In the genomic region with DNA sequence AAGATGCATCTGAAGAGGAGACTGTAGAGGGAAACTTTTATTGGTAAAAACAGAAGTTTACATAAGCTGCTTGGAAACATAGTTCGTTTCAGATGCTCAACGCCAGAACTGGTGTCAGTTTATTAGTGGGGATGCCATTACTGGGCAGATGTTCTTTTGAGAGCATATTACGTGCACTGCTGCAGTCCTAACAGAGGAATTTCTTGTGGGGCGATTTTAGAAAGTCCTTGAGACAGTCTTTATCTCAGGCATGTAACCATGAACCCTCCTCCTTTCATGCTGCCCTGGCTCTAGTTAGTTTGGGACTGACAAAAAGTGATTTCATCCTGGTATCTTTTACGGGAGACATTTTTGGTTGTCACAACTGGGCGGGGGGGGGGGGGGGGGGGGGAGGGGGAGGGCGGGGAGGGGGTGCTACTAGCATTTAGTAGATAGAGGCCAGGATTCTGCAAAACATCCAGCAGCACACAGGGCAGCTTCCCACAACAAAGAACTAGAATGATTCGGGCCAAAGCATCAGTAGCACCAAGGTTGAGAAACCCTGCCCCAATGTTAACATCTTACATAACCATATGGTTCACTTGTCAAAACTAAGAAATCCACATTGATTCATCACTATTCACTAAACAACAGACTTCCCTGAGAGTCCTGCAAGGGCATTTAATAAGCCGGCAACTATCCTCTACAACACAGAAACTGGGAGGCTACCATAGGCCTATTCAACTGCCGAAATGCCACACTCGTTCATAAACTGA, we compare ENCODE assay signal across 13 cellular contexts.
DNase-seq lines count a peak whose midpoint lies in the region; ATAC-seq and TF ChIP-seq lines count a peak whose summit lies in the region.
"Had no signal": no experiment of that assay in that cellular context is flagged by ENCODE, and none has a peak within 500 bp of the region (broad histone marks: within the 10 kb centered on the region; RNA-seq: fewer than 3 reads in every experiment).

No MANE protein-coding gene starts in this region.

- H3K4me1 Mint-ChIP-seq in osteocyte (ENCODE audit: unreplicated experiment) (peaks cover 4% of the 10 kb centered on the region), WTC11 (0 out of 2 replicates have a peak, but pooled peaks cover 3% of the 10 kb centered on the region)
- H3K4me1 Mint-ChIP-seq: B cell; CD4-positive, CD25-positive, alpha-beta regulatory T cell; CD8-positive, alpha-beta memory T cell; H9 had no signal

- POLR2A ChIA-PET in WTC11 (lab: Charles Lee), result no interaction called here

- H3K4me3 Mint-ChIP-seq in osteocyte (ENCODE audit: unreplicated experiment) (no peak overlapping the region), WTC11 (no peak overlapping the region)
- H3K4me3 Mint-ChIP-seq: B cell; CD4-positive, CD25-positive, alpha-beta regulatory T cell; CD8-positive, alpha-beta memory T cell; H9 had no signal

- CTCF ChIA-PET in WTC11 (lab: Charles Lee), result no interaction called here

- no peaks in the 10 kb centered on the region for H3K36me3 ChIP-seq in left ventricle myocardium inferior

- peaks cover 7% of the 10 kb centered on the region for H3K9me3 Mint-ChIP-seq in osteocyte (ENCODE audit: unreplicated experiment)
- H3K9me3 Mint-ChIP-seq in WTC11, result no peaks in the 10 kb centered on the region
- H3K9me3 Mint-ChIP-seq: CD8-positive, alpha-beta memory T cell had no signal

- peak overlapping the region; percentile 36 for H3K27ac ChIP-seq in left ventricle myocardium inferior (replicated peaks)
- H3K27ac ChIP-seq: BLaER1 treated with 17β-estradiol and CSF1 and Interleukin-3, amounts not matched to agents 10 nM and 100 nM had no signal

- DNase-seq in left ventricle myocardium inferior (no peak), left ventricle myocardium superior (no peak), fibroblast of villous mesenchyme (ENCODE audit: low read depth) (peak; percentile 52), osteocyte (ENCODE audit: extremely low spot score, unreplicated experiment) (no peak), WTC11 (ENCODE audit: low spot score) (no peak), CD1c-positive myeloid dendritic cell (ENCODE audit: extremely low spot score) (no peak)
- DNase-seq: Caco-2; CD4-positive, CD25-positive, alpha-beta regulatory T cell; CD8-positive, alpha-beta memory T cell; H9 had no signal

- no peak overlapping the region for H3K4me3 ChIP-seq in left ventricle myocardium inferior
- H3K4me3 ChIP-seq in fibroblast of villous mesenchyme (ENCODE audit: low read depth, low read length), result no peak overlapping the region
- H3K4me3 ChIP-seq: BLaER1 treated with 17β-estradiol and CSF1 and Interleukin-3, amounts not matched to agents 10 nM and 100 nM had no signal

- intact Hi-C loops in left ventricle myocardium inferior (cut with micrococcal nuclease), result no loop called here
- intact Hi-C loops in left ventricle myocardium superior (cut with micrococcal nuclease), result no loop called here

- H3K27me3 Mint-ChIP-seq in osteocyte (ENCODE audit: unreplicated experiment) (no peaks in the 10 kb centered on the region), WTC11 (ENCODE audit: low read depth) (no peaks in the 10 kb centered on the region)
- H3K27me3 Mint-ChIP-seq: B cell; CD4-positive, CD25-positive, alpha-beta regulatory T cell had no signal

- no peaks in the 10 kb centered on the region for H3K9me3 ChIP-seq in left ventricle myocardium inferior (replicated peaks)
- H3K9me3 ChIP-seq: Caco-2 had no signal

- H3K36me3 Mint-ChIP-seq in osteocyte (ENCODE audit: unreplicated experiment) (peaks cover 25% of the 10 kb centered on the region), WTC11 (no peaks in the 10 kb centered on the region)
- H3K36me3 Mint-ChIP-seq: CD4-positive, CD25-positive, alpha-beta regulatory T cell; CD8-positive, alpha-beta memory T cell had no signal

- ATAC-seq in left ventricle myocardium superior (no peak), WTC11 (no peak)
- ATAC-seq: HepG2 had no signal

- H3K27me3 ChIP-seq in left ventricle myocardium inferior (ENCODE audit: low read depth), result no peaks in the 10 kb centered on the region

- peak overlapping the region; percentile 20 for H3K27ac Mint-ChIP-seq in osteocyte (ENCODE audit: unreplicated experiment)
- H3K27ac Mint-ChIP-seq in WTC11, result no peak overlapping the region
- H3K27ac Mint-ChIP-seq: B cell; CD4-positive, CD25-positive, alpha-beta regulatory T cell; CD8-positive, alpha-beta memory T cell; H9 had no signal

- peaks cover 18% of the 10 kb centered on the region for H3K4me1 ChIP-seq in left ventricle myocardium inferior
- H3K4me1 ChIP-seq: Caco-2 had no signal

- TF ChIP-seq CTCF in left ventricle myocardium inferior (IDR thresholded peaks at IDR 0.05; ENCODE audit: borderline replicate concordance) (no peak), fibroblast of villous mesenchyme (IDR thresholded peaks at IDR 0.05; ENCODE audit: insufficient read depth, low read depth, low read length) (no peak), osteocyte (IDR thresholded peaks at IDR 0.05) (no peak), WTC11 (IDR thresholded peaks at IDR 0.05) (no peak)

TF ChIP-seq in WTC11, 78 proteins besides CTCF, POLR2A, EP300 and RAD21:
- TF ChIP-seq, protein P1, sequence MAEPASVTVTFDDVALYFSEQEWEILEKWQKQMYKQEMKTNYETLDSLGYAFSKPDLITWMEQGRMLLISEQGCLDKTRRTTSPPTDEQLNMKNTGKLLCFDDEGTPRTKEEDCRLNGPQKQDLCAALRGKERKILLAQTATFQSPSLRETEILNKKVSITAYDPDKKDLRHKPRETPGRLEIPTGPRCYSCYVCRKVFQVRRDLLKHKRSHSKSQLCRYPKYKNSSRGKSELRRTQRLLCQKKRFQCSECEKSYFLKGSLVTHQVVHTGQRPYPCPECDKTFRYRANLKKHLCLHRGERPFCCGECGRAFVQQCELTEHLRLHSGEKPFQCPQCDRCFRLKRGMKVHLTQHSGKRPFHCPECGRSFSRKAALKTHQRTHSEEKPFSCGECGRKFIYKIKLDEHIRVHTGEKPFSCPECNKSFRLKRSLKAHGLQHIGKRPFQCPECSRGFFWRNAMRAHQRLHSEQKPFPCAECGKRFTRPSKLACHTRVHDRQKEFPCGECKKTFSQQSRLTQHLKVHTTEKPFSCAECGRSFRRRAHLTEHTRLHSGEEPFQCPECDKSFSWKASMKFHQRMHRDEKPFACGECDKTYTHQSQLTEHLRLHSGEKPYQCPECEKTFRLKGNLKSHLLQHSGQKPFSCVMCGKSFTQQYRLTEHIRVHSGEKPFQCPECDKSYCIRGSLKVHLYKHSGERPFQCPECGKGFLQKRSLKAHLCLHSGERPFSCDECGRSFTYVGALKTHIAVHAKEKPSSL (CRISPR knock-in tag; conservative IDR thresholded peaks at IDR 0.05), result no peak
- no peak for TF ChIP-seq CBFB (CRISPR knock-in tag; IDR thresholded peaks at IDR 0.05; ENCODE audit: low read depth)
- no peak for TF ChIP-seq RORB (CRISPR knock-in tag; IDR thresholded peaks at IDR 0.05)
- no peak for TF ChIP-seq TCF7 (CRISPR knock-in tag; IDR thresholded peaks at IDR 0.05; ENCODE audit: low read depth)
- TF ChIP-seq NFE2L1 (CRISPR knock-in tag; IDR thresholded peaks at IDR 0.05), result no peak
- no peak for TF ChIP-seq JUN (CRISPR knock-in tag; IDR thresholded peaks at IDR 0.05)
- TF ChIP-seq, protein P2, sequence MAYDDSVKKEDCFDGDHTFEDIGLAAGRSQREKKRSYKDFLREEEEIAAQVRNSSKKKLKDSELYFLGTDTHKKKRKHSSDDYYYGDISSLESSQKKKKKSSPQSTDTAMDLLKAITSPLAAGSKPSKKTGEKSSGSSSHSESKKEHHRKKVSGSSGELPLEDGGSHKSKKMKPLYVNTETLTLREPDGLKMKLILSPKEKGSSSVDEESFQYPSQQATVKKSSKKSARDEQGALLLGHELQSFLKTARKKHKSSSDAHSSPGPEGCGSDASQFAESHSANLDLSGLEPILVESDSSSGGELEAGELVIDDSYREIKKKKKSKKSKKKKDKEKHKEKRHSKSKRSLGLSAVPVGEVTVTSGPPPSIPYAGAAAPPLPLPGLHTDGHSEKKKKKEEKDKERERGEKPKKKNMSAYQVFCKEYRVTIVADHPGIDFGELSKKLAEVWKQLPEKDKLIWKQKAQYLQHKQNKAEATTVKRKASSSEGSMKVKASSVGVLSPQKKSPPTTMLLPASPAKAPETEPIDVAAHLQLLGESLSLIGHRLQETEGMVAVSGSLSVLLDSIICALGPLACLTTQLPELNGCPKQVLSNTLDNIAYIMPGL (CRISPR knock-in tag; IDR thresholded peaks at IDR 0.05), result no peak
- TF ChIP-seq TP53 (CRISPR knock-in tag; IDR thresholded peaks at IDR 0.05), result no peak
- TF ChIP-seq, protein P3, sequence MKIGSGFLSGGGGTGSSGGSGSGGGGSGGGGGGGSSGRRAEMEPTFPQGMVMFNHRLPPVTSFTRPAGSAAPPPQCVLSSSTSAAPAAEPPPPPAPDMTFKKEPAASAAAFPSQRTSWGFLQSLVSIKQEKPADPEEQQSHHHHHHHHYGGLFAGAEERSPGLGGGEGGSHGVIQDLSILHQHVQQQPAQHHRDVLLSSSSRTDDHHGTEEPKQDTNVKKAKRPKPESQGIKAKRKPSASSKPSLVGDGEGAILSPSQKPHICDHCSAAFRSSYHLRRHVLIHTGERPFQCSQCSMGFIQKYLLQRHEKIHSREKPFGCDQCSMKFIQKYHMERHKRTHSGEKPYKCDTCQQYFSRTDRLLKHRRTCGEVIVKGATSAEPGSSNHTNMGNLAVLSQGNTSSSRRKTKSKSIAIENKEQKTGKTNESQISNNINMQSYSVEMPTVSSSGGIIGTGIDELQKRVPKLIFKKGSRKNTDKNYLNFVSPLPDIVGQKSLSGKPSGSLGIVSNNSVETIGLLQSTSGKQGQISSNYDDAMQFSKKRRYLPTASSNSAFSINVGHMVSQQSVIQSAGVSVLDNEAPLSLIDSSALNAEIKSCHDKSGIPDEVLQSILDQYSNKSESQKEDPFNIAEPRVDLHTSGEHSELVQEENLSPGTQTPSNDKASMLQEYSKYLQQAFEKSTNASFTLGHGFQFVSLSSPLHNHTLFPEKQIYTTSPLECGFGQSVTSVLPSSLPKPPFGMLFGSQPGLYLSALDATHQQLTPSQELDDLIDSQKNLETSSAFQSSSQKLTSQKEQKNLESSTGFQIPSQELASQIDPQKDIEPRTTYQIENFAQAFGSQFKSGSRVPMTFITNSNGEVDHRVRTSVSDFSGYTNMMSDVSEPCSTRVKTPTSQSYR (CRISPR knock-in tag; IDR thresholded peaks at IDR 0.05), result no peak
- TF ChIP-seq CDX4 (CRISPR knock-in tag; IDR thresholded peaks at IDR 0.05; ENCODE audit: borderline replicate concordance), result no peak
TF ChIP-seq in WTC11: peak in this region for 0.
